ENCODE assay signal across 8 cellular contexts in the genomic region with DNA sequence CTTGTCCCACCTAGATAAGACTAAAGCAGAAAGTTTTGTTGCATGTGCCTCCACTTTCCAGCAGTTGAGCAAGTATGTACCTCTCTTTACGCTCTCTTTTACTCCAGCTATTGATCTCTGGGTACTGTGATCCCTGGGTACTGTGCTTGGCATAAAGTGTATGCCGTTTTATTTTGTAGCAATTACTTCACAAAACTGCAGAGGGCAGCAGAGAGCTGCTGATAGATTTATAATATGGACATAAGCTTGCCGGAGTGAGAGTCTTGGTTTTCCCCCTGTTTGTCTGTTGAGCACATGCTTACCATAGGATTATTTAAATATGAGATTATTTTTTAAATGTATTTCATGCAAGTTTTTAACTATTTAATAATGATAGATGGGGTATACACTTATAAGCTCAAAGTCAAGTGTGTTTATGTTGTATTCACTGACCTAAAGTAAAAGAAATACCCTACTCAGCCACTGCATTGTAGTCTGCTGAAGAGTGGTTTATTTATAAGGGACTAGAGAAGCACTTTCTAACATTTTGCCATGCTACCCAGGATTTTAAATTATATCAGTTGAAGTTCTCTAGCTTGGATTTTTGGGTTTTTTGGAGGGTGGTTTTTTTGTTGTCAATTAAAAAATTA. TPM values are rescaled to one million over a fixed set of nuclear protein-coding genes. Genes with fewer than 3 reads are reported as not detected.
DNase-seq lines count a peak whose midpoint lies in the region; ATAC-seq and TF ChIP-seq lines count a peak whose summit lies in the region.

No MANE protein-coding gene starts in this region.

- no peak overlapping the region for H2AFZ ChIP-seq in OCI-LY7 (ENCODE audit: low read length)
- no peak overlapping the region for H2AFZ ChIP-seq in osteoblast (ENCODE audit: low read length)

- H3K79me2 ChIP-seq in OCI-LY7 (ENCODE audit: insufficient read depth, low read depth, low read length) = peaks cover 8% of the 10 kb centered on the region; the same call in 1 of the 2 replicates
- peaks cover 42% of the 10 kb centered on the region for H3K79me2 ChIP-seq in osteoblast (ENCODE audit: insufficient read depth, low read length)

- H3K4me2 ChIP-seq in OCI-LY7 (ENCODE audit: low read length) = no peak overlapping the region
- H3K4me2 ChIP-seq in osteoblast (ENCODE audit: insufficient read depth, low read length) = no peak overlapping the region

- TF ChIP-seq CTCF in OCI-LY7 (conservative IDR thresholded peaks at IDR 0.05; ENCODE audit: low read length) (peak; percentile 88), fibroblast of villous mesenchyme (IDR thresholded peaks at IDR 0.05; ENCODE audit: insufficient read depth, low read depth, low read length) (peak; percentile 74), osteoblast (IDR thresholded peaks at IDR 0.05; ENCODE audit: extremely low read depth, low read depth, low read length) (peak; percentile 82)

- H3K27me3 Mint-ChIP-seq in activated T-helper 1 cell treated with anti-CD3 and anti-CD28 coated beads, Interleukin-12 subunit alpha, Interleukin-12 subunit beta, Interleukin-2, Interleukin-4 antibody, amounts not matched to agents 30 ng/mL and 10 ng/mL and 1 ng/mL, durations not matched to agents 14 hours and 24 hours and 36 hours (ENCODE audit: insufficient read depth) = no peaks in the 10 kb centered on the region

- H3K9me2 ChIP-seq in OCI-LY7 (ENCODE audit: insufficient read depth, low read length) = no peaks in the 10 kb centered on the region

- no peaks in the 10 kb centered on the region for H3K9me3 Mint-ChIP-seq in activated T-helper 1 cell treated with anti-CD3 and anti-CD28 coated beads, Interleukin-12 subunit alpha, Interleukin-12 subunit beta, Interleukin-2, Interleukin-4 antibody, amounts not matched to agents 30 ng/mL and 10 ng/mL and 1 ng/mL, durations not matched to agents 14 hours and 24 hours and 36 hours

- peaks cover 65% of the 10 kb centered on the region; the same call in 1 of the 2 replicates for H3K36me3 ChIP-seq in OCI-LY7 (ENCODE audit: insufficient read depth, low read length)
- H3K36me3 ChIP-seq in osteoblast (ENCODE audit: insufficient read depth, low read length) = peaks cover 3% of the 10 kb centered on the region

- DNase-seq in GF-D8 (lab: John Stamatoyannopoulos, UW) (peak; percentile 26), OCI-LY7 (ENCODE audit: low spot score) (peak; percentile 63), fibroblast of villous mesenchyme (ENCODE audit: low read depth) (peak; percentile 80), osteoblast (ENCODE audit: insufficient read length, low spot score, missing footprints) (peak; percentile 87), posterior vena cava (ENCODE audit: low spot score) (no peak)
- peak; percentile 63 for DNase-seq in Jurkat, Clone E6-1 (ENCODE audit: low read depth, low spot score)
- DNase-seq in activated T-helper 1 cell treated with anti-CD3 and anti-CD28 coated beads, Interleukin-12 subunit alpha, Interleukin-12 subunit beta, Interleukin-2, Interleukin-4 antibody, amounts not matched to agents 30 ng/mL and 10 ng/mL and 1 ng/mL, durations not matched to agents 14 hours and 24 hours and 36 hours (ENCODE audit: low spot score) = peak; percentile 37

- CTCF ChIA-PET in OCI-LY7 (lab: Charles Lee; ENCODE audit: unreplicated experiment) = interaction anchor here (1.2 to 1.5 kb wide), 2 partner anchors 11 to 323 kb away, joined by 3 to 4 read pairs; no protein-coding TSS in a partner anchor

- peaks cover 19% of the 10 kb centered on the region for H3K4me1 Mint-ChIP-seq in activated T-helper 1 cell treated with anti-CD3 and anti-CD28 coated beads, Interleukin-12 subunit alpha, Interleukin-12 subunit beta, Interleukin-2, Interleukin-4 antibody, amounts not matched to agents 30 ng/mL and 10 ng/mL and 1 ng/mL, durations not matched to agents 14 hours and 24 hours and 36 hours (ENCODE audit: low read depth)

- no peak overlapping the region for H3K4me3 Mint-ChIP-seq in activated T-helper 1 cell treated with anti-CD3 and anti-CD28 coated beads, Interleukin-12 subunit alpha, Interleukin-12 subunit beta, Interleukin-2, Interleukin-4 antibody, amounts not matched to agents 30 ng/mL and 10 ng/mL and 1 ng/mL, durations not matched to agents 14 hours and 24 hours and 36 hours

- H3K36me3 Mint-ChIP-seq in activated T-helper 1 cell treated with anti-CD3 and anti-CD28 coated beads, Interleukin-12 subunit alpha, Interleukin-12 subunit beta, Interleukin-2, Interleukin-4 antibody, amounts not matched to agents 30 ng/mL and 10 ng/mL and 1 ng/mL, durations not matched to agents 14 hours and 24 hours and 36 hours (ENCODE audit: low read depth) = peaks cover 19% of the 10 kb centered on the region

- H3K27ac ChIP-seq in OCI-LY7 (ENCODE audit: low read depth, low read length, poor library complexity, severe bottlenecking) (no peak overlapping the region), osteoblast (ENCODE audit: low read depth, low read length) (no peak overlapping the region)

- H3K4me1 ChIP-seq in OCI-LY7 (ENCODE audit: insufficient read depth, low read length, poor library complexity, severe bottlenecking) (no peaks in the 10 kb centered on the region), osteoblast (ENCODE audit: insufficient read depth, low read length) (no peaks in the 10 kb centered on the region)

- H4K20me1 ChIP-seq in OCI-LY7 (ENCODE audit: insufficient read depth, low read length) (0 out of 2 replicates have a peak, but pooled peaks cover 3% of the 10 kb centered on the region), osteoblast (ENCODE audit: insufficient read depth, low read length) (peaks cover 13% of the 10 kb centered on the region)

- H3K9me3 ChIP-seq in OCI-LY7 (ENCODE audit: low read length) = no peaks in the 10 kb centered on the region
- no peaks in the 10 kb centered on the region for H3K9me3 ChIP-seq in osteoblast (ENCODE audit: low read depth, low read length)

- H3K27ac Mint-ChIP-seq in activated T-helper 1 cell treated with anti-CD3 and anti-CD28 coated beads, Interleukin-12 subunit alpha, Interleukin-12 subunit beta, Interleukin-2, Interleukin-4 antibody, amounts not matched to agents 30 ng/mL and 10 ng/mL and 1 ng/mL, durations not matched to agents 14 hours and 24 hours and 36 hours = no peak overlapping the region

- intact Hi-C loops in OCI-LY7 (cut with micrococcal nuclease; ENCODE audit: unreplicated experiment) = loop anchor here (1.0 to 10.0 kb wide), 2 partner anchors 183 to 323 kb away; no protein-coding TSS in a partner anchor
- intact Hi-C loops in activated T-helper 1 cell treated with anti-CD3 and anti-CD28 coated beads, Interleukin-12 subunit alpha, Interleukin-12 subunit beta, Interleukin-2, Interleukin-4 antibody, amounts not matched to agents 30 ng/mL and 10 ng/mL and 1 ng/mL, durations not matched to agents 14 hours and 24 hours and 36 hours (cut with micrococcal nuclease) = loop anchor here (1.0 kb wide), 4 partner anchors 97 to 369 kb away; a partner anchor contains a TSS
- intact Hi-C loops in posterior vena cava (cut with DNase I) = loop anchor here (5.0 to 10.0 kb wide), 3 partner anchors 175 to 373 kb away; no protein-coding TSS in a partner anchor

- H3K4me3 ChIP-seq in Jurkat, Clone E6-1 (ENCODE audit: low read length) = no peak overlapping the region
- H3K4me3 ChIP-seq in OCI-LY7 (ENCODE audit: low read depth, low read length, poor library complexity, severe bottlenecking) = no peak overlapping the region
- H3K4me3 ChIP-seq in fibroblast of villous mesenchyme (ENCODE audit: low read depth, low read length) = no peak overlapping the region
- H3K4me3 ChIP-seq in osteoblast (ENCODE audit: insufficient read depth, low read length) = no peak overlapping the region

- POLR2A ChIA-PET in OCI-LY7 (lab: Charles Lee) = interaction anchor here (0.7 to 2.2 kb wide), 11 partner anchors 13 to 449 kb away, joined by 3 to 13 read pairs (median 4); a partner anchor contains a TSS

- H3K27me3 ChIP-seq in osteoblast (ENCODE audit: insufficient read depth, low read length) = no peaks in the 10 kb centered on the region

- BruUV-seq in OCI-LY7 (replicated peaks; lab: Mats Ljungman, UMichigan) = no TSS peak

- peak; percentile 94 for ATAC-seq in GM21786 (IDR thresholded peaks at IDR 0.05; ENCODE audit: unreplicated experiment)

RNA-seq across cellular contexts. Expression of a gene that starts 13.0 kb away (rescaled TPM):
- polyA plus RNA-seq in Jurkat, Clone E6-1 (2012; ENCODE audit: insufficient read depth, insufficient read length) = 96.8 TPM
- 32.6 and 47.2 TPM in 2 replicates for total RNA-seq in OCI-LY7 (2014; rRNA removed; shearing (Covaris generic))
- total RNA-seq in OCI-LY7 (2022) = 35.1 TPM in 2 replicates
- total RNA-seq in activated T-helper 1 cell treated with anti-CD3 and anti-CD28 coated beads, Interleukin-12 subunit alpha, Interleukin-12 subunit beta, Interleukin-2, Interleukin-4 antibody, amounts not matched to agents 30 ng/mL and 10 ng/mL and 1 ng/mL, durations not matched to agents 14 hours and 24 hours and 36 hours = 65.9 and 69.1 TPM in 2 replicates
- 47.7 and 51.0 TPM in 2 replicates for total RNA-seq in fibroblast of villous mesenchyme
- 43.9 and 49.9 TPM in 2 replicates for total RNA-seq in osteoblast
- total RNA-seq in posterior vena cava = 10 to 100 TPM; 41.9 to 42.2 TPM
